ENCODE assay signal across 8 cellular contexts in the genomic region with DNA sequence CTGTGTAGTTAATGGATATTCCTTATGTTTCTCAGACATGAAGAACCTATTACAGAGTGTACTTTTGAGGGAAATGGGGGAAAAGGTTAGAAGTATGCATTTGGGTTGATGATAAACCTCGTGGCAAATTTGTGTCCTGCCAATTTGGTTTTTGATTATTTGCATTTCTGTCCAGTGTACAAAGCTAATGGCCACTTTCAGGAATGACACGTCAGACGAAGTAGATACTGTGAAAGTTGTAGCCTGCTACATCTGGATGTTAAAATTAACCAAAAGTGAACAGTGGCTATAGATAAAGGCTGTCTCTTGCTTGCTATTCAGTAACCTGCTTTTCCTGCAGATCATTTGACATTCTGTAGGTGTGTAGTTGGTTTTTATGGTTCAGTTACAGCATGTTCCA. TPM values are rescaled to one million over a fixed set of nuclear protein-coding genes. Genes with fewer than 3 reads are reported as not detected.
DNase-seq lines count a peak whose midpoint lies in the region; ATAC-seq and TF ChIP-seq lines count a peak whose summit lies in the region.

No MANE protein-coding gene starts in this region.

- peak overlapping the region; percentile 84 to 90 for H3K4me3 Mint-ChIP-seq in activated T-cell treated with anti-CD3 and anti-CD28 coated beads, Interleukin-2, amount 50 U/mL, for 72 hours
- peak overlapping the region; percentile 79 for H3K4me3 Mint-ChIP-seq in dendritic cell treated with granulocyte-macrophage colony-stimulating factor and Interleukin-4, amounts not matched to agents 40 ng/mL and 50 ng/mL, for 4 days
- peak overlapping the region; percentile 88 for H3K4me3 Mint-ChIP-seq in osteocyte (ENCODE audit: unreplicated experiment)

- H3K27me3 Mint-ChIP-seq in activated T-cell treated with anti-CD3 and anti-CD28 coated beads, Interleukin-2, amount 50 U/mL, for 72 hours (ENCODE audit: low read depth), result no peaks in the 10 kb centered on the region
- no peaks in the 10 kb centered on the region for H3K27me3 Mint-ChIP-seq in dendritic cell treated with granulocyte-macrophage colony-stimulating factor and Interleukin-4, amounts not matched to agents 40 ng/mL and 50 ng/mL, for 4 days
- no peaks in the 10 kb centered on the region for H3K27me3 Mint-ChIP-seq in osteocyte (ENCODE audit: unreplicated experiment)

- intact Hi-C loops in dendritic cell treated with granulocyte-macrophage colony-stimulating factor and Interleukin-4, amounts not matched to agents 40 ng/mL and 50 ng/mL, for 4 days (cut with micrococcal nuclease), result no loop called here

- H3K4me1 Mint-ChIP-seq in activated T-cell treated with anti-CD3 and anti-CD28 coated beads, Interleukin-2, amount 50 U/mL, for 72 hours (ENCODE audit: low read depth), result peaks cover 23% of the 10 kb centered on the region
- H3K4me1 Mint-ChIP-seq in dendritic cell treated with granulocyte-macrophage colony-stimulating factor and Interleukin-4, amounts not matched to agents 40 ng/mL and 50 ng/mL, for 4 days (ENCODE audit: low read depth), result peaks cover 8% of the 10 kb centered on the region
- H3K4me1 Mint-ChIP-seq in osteocyte (ENCODE audit: unreplicated experiment), result peaks cover 27% of the 10 kb centered on the region

- H3K36me3 Mint-ChIP-seq in activated T-cell treated with anti-CD3 and anti-CD28 coated beads, Interleukin-2, amount 50 U/mL, for 72 hours (ENCODE audit: insufficient read depth in 2 of 2), result no peaks in the 10 kb centered on the region
- H3K36me3 Mint-ChIP-seq in dendritic cell treated with granulocyte-macrophage colony-stimulating factor and Interleukin-4, amounts not matched to agents 40 ng/mL and 50 ng/mL, for 4 days (ENCODE audit: low read depth), result no peaks in the 10 kb centered on the region
- H3K36me3 Mint-ChIP-seq in osteocyte (ENCODE audit: unreplicated experiment), result peaks cover 5% of the 10 kb centered on the region

- TF ChIP-seq CTCF in osteocyte (IDR thresholded peaks at IDR 0.05), result no peak

- no peaks in the 10 kb centered on the region for H3K9me3 Mint-ChIP-seq in activated T-cell treated with anti-CD3 and anti-CD28 coated beads, Interleukin-2, amount 50 U/mL, for 72 hours
- H3K9me3 Mint-ChIP-seq in dendritic cell treated with granulocyte-macrophage colony-stimulating factor and Interleukin-4, amounts not matched to agents 40 ng/mL and 50 ng/mL, for 4 days, result no peaks in the 10 kb centered on the region
- no peaks in the 10 kb centered on the region for H3K9me3 Mint-ChIP-seq in osteocyte (ENCODE audit: unreplicated experiment)

- H3K4me3 ChIP-seq in Jurkat, Clone E6-1 (ENCODE audit: low read length), result peak overlapping the region; percentile 65

- peak overlapping the region; percentile 73 for H3K27ac Mint-ChIP-seq in activated T-cell treated with anti-CD3 and anti-CD28 coated beads, Interleukin-2, amount 50 U/mL, for 72 hours
- H3K27ac Mint-ChIP-seq in dendritic cell treated with granulocyte-macrophage colony-stimulating factor and Interleukin-4, amounts not matched to agents 40 ng/mL and 50 ng/mL, for 4 days, result peak overlapping the region; percentile 85
- H3K27ac Mint-ChIP-seq in osteocyte (ENCODE audit: unreplicated experiment), result peak overlapping the region; percentile 91

- ATAC-seq in activated T-cell treated with anti-CD3 and anti-CD28 coated beads, Interleukin-2, amount 50 U/mL, for 72 hours (replicated peaks in 1 of 2), result no peak
- ATAC-seq in HG03565 (IDR thresholded peaks at IDR 0.05; ENCODE audit: unreplicated experiment), result no peak

- DNase-seq in activated T-cell treated with anti-CD3 and anti-CD28 coated beads, Interleukin-2, amount 50 U/mL, for 72 hours, result no peak
- no peak for DNase-seq in activated T-cell treated with anti-CD3 and anti-CD28 coated beads for 4 hours
- DNase-seq in Jurkat, Clone E6-1 (ENCODE audit: low read depth, low spot score), result no peak
- no peak for DNase-seq in osteocyte (ENCODE audit: extremely low spot score, unreplicated experiment)
- no peak for DNase-seq in amniotic stem cell (lab: John Stamatoyannopoulos, UW)
- DNase-seq in NCI-H748 treated with DMSO at 0.1 percent for 48 hours (lab: John Stamatoyannopoulos, UW), result no peak

RNA-seq across cellular contexts. Expression of gene PRDX4, which starts 1.0 kb away (rescaled TPM):
- 10 to 100 TPM; 27.5 to 33.8 TPM for total RNA-seq in activated T-cell treated with anti-CD3 and anti-CD28 coated beads, Interleukin-2, amount 50 U/mL, for 72 hours
- 70.4 TPM for polyA plus RNA-seq in Jurkat, Clone E6-1 (2012; ENCODE audit: insufficient read depth, insufficient read length)
- 299 and 304 TPM in 2 replicates for total RNA-seq in osteocyte
